ENCODE assay signal across 10 cellular contexts in the genomic region with DNA sequence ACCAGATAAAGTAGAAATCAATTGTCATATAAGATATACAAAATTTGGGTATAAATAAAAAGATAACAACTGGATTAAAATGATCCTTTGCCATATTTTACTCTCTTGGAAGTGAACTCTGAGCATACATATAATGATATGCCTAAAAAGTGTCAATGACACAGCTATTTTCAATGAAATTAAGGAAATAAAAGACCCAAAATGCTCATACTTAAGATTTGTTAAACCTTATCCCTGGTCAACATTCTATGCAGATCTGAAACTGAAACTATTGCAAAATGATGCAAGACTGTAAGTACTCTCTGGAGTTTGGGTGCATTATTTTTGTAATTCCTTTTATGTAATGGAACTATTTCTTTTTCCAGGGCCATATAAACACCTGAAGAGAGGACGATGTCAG.
A peak's percentile ranks its signal among the peaks of the same experiment; 100 is the strongest.
DNase-seq lines count a peak whose midpoint lies in the region; ATAC-seq and TF ChIP-seq lines count a peak whose summit lies in the region.
"Had no signal": no experiment of that assay in that cellular context is flagged by ENCODE, and none has a peak within 500 bp of the region (broad histone marks: within the 10 kb centered on the region; RNA-seq: fewer than 3 reads in every experiment).

No MANE protein-coding gene starts in this region.

- intact Hi-C loops in activated CD4-positive, alpha-beta T cell treated with anti-CD3 and anti-CD28 coated beads for 36 hours (cut with DNase I, micrococcal nuclease): loop anchor here (1.0 to 5.0 kb wide), 10 partner anchors 58 to 678 kb away; no protein-coding TSS in a partner anchor

- ATAC-seq in activated CD4-positive, alpha-beta T cell treated with anti-CD3 and anti-CD28 coated beads for 36 hours: no peak
- ATAC-seq in esophagus mucosa: peak; percentile 9
- peak; percentile 18 for ATAC-seq in stimulated activated naive CD8-positive, alpha-beta T cell treated with anti-CD3 and anti-CD28 coated beads, Interleukin-15, amount 100 ng/mL, for 72 hours
- no peak for ATAC-seq in GM19452 (IDR thresholded peaks at IDR 0.05; ENCODE audit: unreplicated experiment)

- H3K27ac Mint-ChIP-seq in activated CD4-positive, alpha-beta T cell treated with anti-CD3 and anti-CD28 coated beads for 36 hours: peak overlapping the region; percentile 80
- peak overlapping the region; percentile 96 for H3K27ac Mint-ChIP-seq in stimulated activated naive CD8-positive, alpha-beta T cell treated with anti-CD3 and anti-CD28 coated beads, Interleukin-15, amount 100 ng/mL, for 72 hours
- no peak overlapping the region for H3K27ac Mint-ChIP-seq in progenitor cell of endocrine pancreas

- H3K9me3 Mint-ChIP-seq in activated CD4-positive, alpha-beta T cell treated with anti-CD3 and anti-CD28 coated beads for 36 hours (ENCODE audit: low read depth): no peaks in the 10 kb centered on the region
- no peaks in the 10 kb centered on the region for H3K9me3 Mint-ChIP-seq in stimulated activated naive CD8-positive, alpha-beta T cell treated with anti-CD3 and anti-CD28 coated beads, Interleukin-15, amount 100 ng/mL, for 72 hours
- H3K9me3 Mint-ChIP-seq in progenitor cell of endocrine pancreas (ENCODE audit: low read depth): no peaks in the 10 kb centered on the region

- POLR2A ChIA-PET in activated CD4-positive, alpha-beta T cell treated with anti-CD3 and anti-CD28 coated beads for 36 hours (lab: Charles Lee): interaction anchor here (1.6 kb wide), 1 partner anchor 258 kb away, joined by 3 read pairs; no protein-coding TSS in a partner anchor

- peaks cover 36% of the 10 kb centered on the region for H3K4me1 Mint-ChIP-seq in activated CD4-positive, alpha-beta T cell treated with anti-CD3 and anti-CD28 coated beads for 36 hours
- H3K4me1 Mint-ChIP-seq in stimulated activated naive CD8-positive, alpha-beta T cell treated with anti-CD3 and anti-CD28 coated beads, Interleukin-15, amount 100 ng/mL, for 72 hours: peaks cover 39% of the 10 kb centered on the region
- H3K4me1 Mint-ChIP-seq in progenitor cell of endocrine pancreas (ENCODE audit: low read depth): peaks cover 4% of the 10 kb centered on the region

- H3K27me3 Mint-ChIP-seq in activated CD4-positive, alpha-beta T cell treated with anti-CD3 and anti-CD28 coated beads for 36 hours: no peaks in the 10 kb centered on the region
- H3K27me3 Mint-ChIP-seq in stimulated activated naive CD8-positive, alpha-beta T cell treated with anti-CD3 and anti-CD28 coated beads, Interleukin-15, amount 100 ng/mL, for 72 hours: no peaks in the 10 kb centered on the region
- no peaks in the 10 kb centered on the region for H3K27me3 Mint-ChIP-seq in progenitor cell of endocrine pancreas

- no peak for DNase-seq in activated CD4-positive, alpha-beta T cell treated with anti-CD3 and anti-CD28 coated beads for 36 hours
- no peak for DNase-seq in activated CD4-positive, alpha-beta T cell treated with anti-CD3 and anti-CD28 coated beads for 4 hours
- DNase-seq in OCI-M1 (lab: John Stamatoyannopoulos, UW): peak; percentile 83
- DNase-seq in stimulated activated naive CD8-positive, alpha-beta T cell treated with anti-CD3 and anti-CD28 coated beads, Interleukin-15, amount 100 ng/mL, for 72 hours: no peak
- DNase-seq in activated effector memory CD4-positive, alpha-beta T cell treated with Interleukin-2 at 50 U/mL for 16 hours: no peak
- DNase-seq in progenitor cell of endocrine pancreas (ENCODE audit: low spot score, unreplicated experiment): no peak
- DNase-seq: 8988T, Kasumi-1 had no signal

- H3K4me3 Mint-ChIP-seq in activated CD4-positive, alpha-beta T cell treated with anti-CD3 and anti-CD28 coated beads for 36 hours: no peak overlapping the region
- H3K4me3 Mint-ChIP-seq in stimulated activated naive CD8-positive, alpha-beta T cell treated with anti-CD3 and anti-CD28 coated beads, Interleukin-15, amount 100 ng/mL, for 72 hours: peak overlapping the region; percentile 60 to 67
- H3K4me3 Mint-ChIP-seq in progenitor cell of endocrine pancreas (ENCODE audit: low read depth): no peak overlapping the region

- CTCF ChIA-PET in activated CD4-positive, alpha-beta T cell treated with anti-CD3 and anti-CD28 coated beads for 36 hours (lab: Charles Lee): interaction anchor here (1.1 to 1.2 kb wide), 4 partner anchors 10 to 504 kb away, joined by 3 to 4 read pairs (median 4); no protein-coding TSS in a partner anchor

- H3K36me3 Mint-ChIP-seq in activated CD4-positive, alpha-beta T cell treated with anti-CD3 and anti-CD28 coated beads for 36 hours (ENCODE audit: low read depth): no peaks in the 10 kb centered on the region
- H3K36me3 Mint-ChIP-seq in progenitor cell of endocrine pancreas (ENCODE audit: insufficient read depth): no peaks in the 10 kb centered on the region

- no peak for TF ChIP-seq CTCF in progenitor cell of endocrine pancreas (IDR thresholded peaks at IDR 0.05; ENCODE audit: unreplicated experiment)

Comparison
In these comparisons a context has a peak if more than half of its experiments do, and no peak if none do; other contexts are left out.
1. ATAC-seq: peak in esophagus mucosa (single experiment) and stimulated activated naive CD8-positive, alpha-beta T cell treated with anti-CD3 and anti-CD28 coated beads, Interleukin-15, amount 100 ng/mL, for 72 hours (single experiment); none in activated CD4-positive, alpha-beta T cell treated with anti-CD3 and anti-CD28 coated beads for 36 hours (single experiment) and GM19452 (single experiment).
2. H3K4me3 Mint-ChIP-seq: peak in stimulated activated naive CD8-positive, alpha-beta T cell treated with anti-CD3 and anti-CD28 coated beads, Interleukin-15, amount 100 ng/mL, for 72 hours (2 of 2); none in activated CD4-positive, alpha-beta T cell treated with anti-CD3 and anti-CD28 coated beads for 36 hours (single experiment) and progenitor cell of endocrine pancreas (single experiment).